ENCODE assay signal across 9 cellular contexts in genomic region chr19:46603195-46603637, GRCh38. TPM values are rescaled to one million over a fixed set of nuclear protein-coding genes. Genes with fewer than 3 reads are reported as not detected.
A peak's percentile ranks its signal among the peaks of the same experiment; 100 is the strongest.
DNase-seq lines count a peak whose midpoint lies in the region; ATAC-seq, FAIRE-seq and TF ChIP-seq lines count a peak whose summit lies in the region.
"Had no signal": no experiment of that assay in that cellular context is flagged by ENCODE, and none has a peak within 500 bp of the region (broad histone marks: within the 10 kb centered on the region; RNA-seq: fewer than 3 reads in every experiment).

No MANE protein-coding gene starts in this region.

- peak overlapping the region in 19 of 21 experiments; percentile 1 to 100 (median 98) for H3K27ac ChIP-seq in skin epidermis

- DNase-seq in GM19239 (ENCODE audit: insufficient read length, low spot score) (peak; percentile 74), SW480 (ENCODE audit: low spot score) (peak; percentile 50), glutamatergic neuron (no peak), UCSD-AML1 (lab: John Stamatoyannopoulos, UW; ENCODE audit: unreplicated experiment) (no peak), NCI-H2196 (lab: John Stamatoyannopoulos, UW; ENCODE audit: unreplicated experiment) (no peak)

- peak overlapping the region; percentile 92 for H3K4me3 Mint-ChIP-seq in glutamatergic neuron (ENCODE audit: unreplicated experiment)

- peaks cover 17% of the 10 kb centered on the region for H3K9me3 Mint-ChIP-seq in glutamatergic neuron (ENCODE audit: unreplicated experiment)

- ATAC-seq in HG03442 (IDR thresholded peaks at IDR 0.05; ENCODE audit: unreplicated experiment) (no peak), HG02840 (IDR thresholded peaks at IDR 0.05; ENCODE audit: low FRiP score, unreplicated experiment) (no peak)

- peaks cover 9% of the 10 kb centered on the region for H3K36me3 Mint-ChIP-seq in glutamatergic neuron (ENCODE audit: unreplicated experiment)

- peaks cover 27% of the 10 kb centered on the region for H3K4me1 Mint-ChIP-seq in glutamatergic neuron (ENCODE audit: low read depth, unreplicated experiment)

- no peak for TF ChIP-seq CTCF in glutamatergic neuron (IDR thresholded peaks at IDR 0.05; ENCODE audit: partially characterized antibody, unreplicated experiment)

- H3K27ac Mint-ChIP-seq in glutamatergic neuron (ENCODE audit: unreplicated experiment) = peak overlapping the region; percentile 66

- peaks cover 13% of the 10 kb centered on the region for H3K27me3 Mint-ChIP-seq in glutamatergic neuron (ENCODE audit: unreplicated experiment)

- peak overlapping the region in 6 of 7 experiments; percentile 64 to 99 (median 96) for H3K4me3 ChIP-seq in skin epidermis

- peak; percentile 97 for FAIRE-seq in GM19239 (lab: Jason Lieb, UNC)
- FAIRE-seq: TTC549 had no signal

RNA-seq across cellular contexts. Expression of gene CALM3, which starts 2.1 kb away (rescaled TPM):
- total RNA-seq in glutamatergic neuron (ENCODE audit: unreplicated experiment) = 845 TPM

RNA-seq across cellular contexts. Expression of gene PTGIR, which starts 21.7 kb away (rescaled TPM):
- total RNA-seq in glutamatergic neuron (ENCODE audit: unreplicated experiment) = 0.27 TPM

RNA-seq across cellular contexts. Expression of gene GNG8, which starts 32.8 kb away (rescaled TPM):
- total RNA-seq in glutamatergic neuron (ENCODE audit: unreplicated experiment) = 54.6 TPM

RNA-seq across cellular contexts. Expression of gene DACT3, which starts 57.8 kb away (rescaled TPM):
- 55.1 TPM for total RNA-seq in glutamatergic neuron (ENCODE audit: unreplicated experiment)

Comparison
In these comparisons a context has a peak if more than half of its experiments do, and no peak if none do; other contexts are left out.
1. DNase-seq: peak in GM19239 (single experiment) and SW480 (single experiment); none in glutamatergic neuron (single experiment), UCSD-AML1 (single experiment) and NCI-H2196 (single experiment).